ENCODE assay signal across 8 cellular contexts in the genomic region with DNA sequence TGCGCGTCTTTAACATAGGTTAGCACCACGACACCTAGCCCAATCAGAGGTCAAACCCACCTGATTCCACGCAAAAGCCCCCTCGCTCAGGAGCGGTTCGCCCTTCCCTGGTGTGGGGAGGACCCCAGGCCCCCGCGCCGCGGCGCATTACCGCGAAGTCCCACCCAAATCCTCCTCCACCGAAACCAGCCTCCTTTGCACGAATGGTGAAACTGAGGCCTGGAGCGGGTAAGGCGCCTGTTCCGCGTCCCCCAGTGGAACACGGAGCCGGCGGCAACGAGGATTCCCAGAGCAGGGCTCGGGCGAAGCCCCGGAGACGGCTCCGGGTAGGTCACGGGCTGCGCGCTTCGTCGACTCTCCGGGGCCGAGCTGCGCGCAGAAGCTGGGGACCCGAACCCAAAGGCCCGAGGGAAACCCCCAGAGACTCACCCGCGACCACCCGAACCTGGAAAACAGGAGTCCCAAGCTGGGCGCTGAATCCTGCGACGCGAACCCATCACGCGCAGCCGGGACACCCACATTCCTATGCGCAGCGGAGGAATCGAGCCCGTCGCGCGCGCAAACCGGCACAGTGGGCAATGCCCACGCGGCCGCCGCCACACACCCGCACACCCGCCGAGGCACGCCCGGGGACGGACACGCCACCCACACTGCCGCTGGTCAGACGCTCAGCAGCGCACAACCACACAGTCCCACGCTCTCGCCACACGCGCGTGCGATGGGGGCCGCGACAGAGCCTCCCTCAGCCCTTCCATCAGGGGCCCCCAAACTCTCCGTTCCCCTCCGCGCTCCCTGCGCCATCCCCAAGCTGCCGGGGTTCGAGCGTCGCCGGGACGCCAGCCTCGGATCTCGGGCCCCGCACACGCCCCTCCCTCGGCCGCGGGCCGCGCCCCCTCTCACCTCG. TPM values are rescaled to one million over a fixed set of nuclear protein-coding genes. Genes with fewer than 3 reads are reported as not detected.
DNase-seq lines count a peak whose midpoint lies in the region; ATAC-seq and TF ChIP-seq lines count a peak whose summit lies in the region.

No MANE protein-coding gene starts in this region.

- no peaks in the 10 kb centered on the region for H4K20me1 ChIP-seq in GM23248 (ENCODE audit: insufficient read depth)

- no peaks in the 10 kb centered on the region for H3K79me2 ChIP-seq in GM23248 (ENCODE audit: insufficient read depth)

- H3K27me3 ChIP-seq in CD4-positive, alpha-beta memory T cell (ENCODE audit: insufficient read depth, low read length): peaks cover 17% of the 10 kb centered on the region
- H3K27me3 ChIP-seq in GM23248 (replicated peaks; ENCODE audit: insufficient read depth) (no peaks in the 10 kb centered on the region), WERI-Rb-1 (ENCODE audit: insufficient read depth, low read depth, severe bottlenecking) (peaks cover 6% of the 10 kb centered on the region), cardiac muscle cell (peaks cover 43% of the 10 kb centered on the region)

- in situ Hi-C loops in GM23248 (cut with MboI): no loop called here

- ATAC-seq in sciatic nerve (peak; percentile 48), omental fat pad (ENCODE audit: low FRiP score) (no peak), HG02798 (IDR thresholded peaks at IDR 0.05; ENCODE audit: poor library complexity, unreplicated experiment) (no peak), GM18868 (IDR thresholded peaks at IDR 0.05; ENCODE audit: unreplicated experiment) (no peak)

- intact Hi-C loops in CD4-positive, alpha-beta memory T cell (cut with micrococcal nuclease): no loop called here
- intact Hi-C loops in sciatic nerve (cut with DNase I): no loop called here

- H3K9me2 ChIP-seq in GM23248 (ENCODE audit: insufficient read depth): no peaks in the 10 kb centered on the region

- no peak for DNase-seq in CD4-positive, alpha-beta memory T cell
- DNase-seq in GM23248: peak; percentile 39
- DNase-seq in WERI-Rb-1: no peak
- peak in 1 of 2 donors; percentile 8 for DNase-seq in cardiac muscle cell (ENCODE audit: low read depth in 1 of 2, low spot score in 1 of 2)
- no peak for DNase-seq in sciatic nerve (ENCODE audit: low spot score)
- no peak for DNase-seq in omental fat pad (ENCODE audit: low spot score)

- peak overlapping the region; percentile 73 for H2AFZ ChIP-seq in GM23248

- no peak for TF ChIP-seq CTCF in WERI-Rb-1 (IDR thresholded peaks at IDR 0.05; ENCODE audit: low read depth, low read length)
- no peak for TF ChIP-seq CTCF in cardiac muscle cell (IDR thresholded peaks at IDR 0.05; ENCODE audit: low read depth, low read length)
- TF ChIP-seq CTCF in omental fat pad (IDR thresholded peaks at IDR 0.05): no peak

- H3K4me3 ChIP-seq in CD4-positive, alpha-beta memory T cell (ENCODE audit: low read length in 2 of 2): no peak overlapping the region
- H3K4me3 ChIP-seq in GM23248 (peak overlapping the region; percentile 74), WERI-Rb-1 (ENCODE audit: low read depth, low read length) (peak overlapping the region; percentile 67), cardiac muscle cell (peak overlapping the region; percentile 53)

- H3K9me3 ChIP-seq in CD4-positive, alpha-beta memory T cell (ENCODE audit: control insufficient read depth in 1 of 2, low read length in 2 of 2): no peaks in the 10 kb centered on the region
- H3K9me3 ChIP-seq in GM23248 (ENCODE audit: low read depth) (no peaks in the 10 kb centered on the region), WERI-Rb-1 (ENCODE audit: severe bottlenecking) (peaks cover 6% of the 10 kb centered on the region), cardiac muscle cell (ENCODE audit: low read depth) (no peaks in the 10 kb centered on the region)

- 19 to 23% methylated on average over 57 to 72 of the region's 101 CpGs for WGBS in GM23248 (ENCODE audit: low coverage in 1 of 2, low lambda C conversion rate in 2 of 2, missing lambda C conversion rate in 2 of 2), 2 experiments

- no peak overlapping the region for H3K27ac Mint-ChIP-seq in CD4-positive, alpha-beta memory T cell

- POLR2A ChIA-PET in CD4-positive, alpha-beta memory T cell (lab: Charles Lee; ENCODE audit: partially characterized antibody): no interaction called here

- H3K9me3 Mint-ChIP-seq in CD4-positive, alpha-beta memory T cell: peaks cover 2 to 14% (median 7%) of the 10 kb centered on the region in 8 donors

- H3F3A ChIP-seq in GM23248 (ENCODE audit: insufficient read depth): peaks cover 25% of the 10 kb centered on the region

- no peak overlapping the region for H3K27ac ChIP-seq in CD4-positive, alpha-beta memory T cell (ENCODE audit: low read depth, low read length)
- H3K27ac ChIP-seq in GM23248 (no peak overlapping the region), WERI-Rb-1 (no peak overlapping the region), cardiac muscle cell (no peak overlapping the region)

- H3K4me1 ChIP-seq in CD4-positive, alpha-beta memory T cell (ENCODE audit: insufficient read depth, low read length): peaks cover 9% of the 10 kb centered on the region
- H3K4me1 ChIP-seq in GM23248 (ENCODE audit: insufficient read depth): peaks cover 28% of the 10 kb centered on the region
- H3K4me1 ChIP-seq in cardiac muscle cell (ENCODE audit: low read depth): peaks cover 5% of the 10 kb centered on the region

- H3K9ac ChIP-seq in GM23248: peak overlapping the region; percentile 67

- peaks cover 39 to 51% of the 10 kb centered on the region in 2 donors for H3K27me3 Mint-ChIP-seq in CD4-positive, alpha-beta memory T cell

- H3K4me2 ChIP-seq in GM23248 (ENCODE audit: unreplicated experiment): peak overlapping the region; percentile 60

- no peaks in the 10 kb centered on the region for H3K36me3 ChIP-seq in CD4-positive, alpha-beta memory T cell (ENCODE audit: insufficient read depth, low read length)
- no peaks in the 10 kb centered on the region for H3K36me3 ChIP-seq in GM23248 (ENCODE audit: low read depth)
- H3K36me3 ChIP-seq in WERI-Rb-1: no peaks in the 10 kb centered on the region
- no peaks in the 10 kb centered on the region for H3K36me3 ChIP-seq in cardiac muscle cell

- CTCF ChIA-PET in CD4-positive, alpha-beta memory T cell (lab: Charles Lee; ENCODE audit: partially characterized antibody): no interaction called here

- peak overlapping the region in 6 of 8 donors; percentile 15 to 71 (median 34) for H3K4me3 Mint-ChIP-seq in CD4-positive, alpha-beta memory T cell

- H3K4me1 Mint-ChIP-seq in CD4-positive, alpha-beta memory T cell: peaks cover 0 to 7% (median 0%) of the 10 kb centered on the region in 4 donors

- peaks cover 0 to 5% of the 10 kb centered on the region in 2 donors for H3K36me3 Mint-ChIP-seq in CD4-positive, alpha-beta memory T cell

RNA-seq across cellular contexts. Expression of a gene that starts 0.5 kb away (rescaled TPM):
- not detected for total RNA-seq in CD4-positive, alpha-beta memory T cell
- polyA plus RNA-seq in CD4-positive, alpha-beta memory T cell: not detected
- 0.22 and 1.0 TPM in 2 replicates for total RNA-seq in GM23248 (2014; rRNA removed; shearing (Covaris generic))
- 0.25 and 0.61 TPM in 2 replicates for polyA plus RNA-seq in GM23248 (2016; fragmentation: Nextera tagmentation; extraction: Ambion mirVana)
- total RNA-seq in cardiac muscle cell: 0.11 and 0.95 TPM in 2 replicates
- 0.10 and 0.77 TPM in 2 replicates for polyA plus RNA-seq in cardiac muscle cell
- total RNA-seq in sciatic nerve: 0.98 TPM
- 1 to 10 TPM in 2 of 4 donors, under 1 TPM in 2; 0.19 to 1.4 (median 0.75) TPM for total RNA-seq in omental fat pad

Comparison
In these comparisons a context has a peak if more than half of its experiments do, and no peak if none do; other contexts are left out.
1. H3K4me3 ChIP-seq: peak in GM23248 (single experiment), WERI-Rb-1 (single experiment) and cardiac muscle cell (single experiment); none in CD4-positive, alpha-beta memory T cell (0 of 2).